1 cellular context compared by ENCODE assay signal in genomic region chr11:132910016-132910760, GRCh38.
A peak's percentile ranks its signal among the peaks of the same experiment; 100 is the strongest.
TF ChIP-seq lines count a peak whose summit lies in the region.

No MANE protein-coding gene starts in this region.

TF ChIP-seq in H1, 55 proteins besides CTCF, POLR2A, EP300 and RAD21:
- TF ChIP-seq EZH2 (IDR thresholded peaks at IDR 0.05; ENCODE audit: low read depth, low read length, severe bottlenecking) (no peak), YY1 (IDR thresholded peaks at IDR 0.05; ENCODE audit: low read depth, low read length) (0 out of 2 replicates have a peak, but pooled peaks have one; percentile 15)
TF ChIP-seq in H1: peak in this region for 1.
